ENCODE assay signal across 6 cellular contexts in genomic region chr1:106047210-106047609, GRCh38.
"Had no signal": no experiment of that assay in that cellular context is flagged by ENCODE, and none has a peak within 500 bp of the region (broad histone marks: within the 10 kb centered on the region; RNA-seq: fewer than 3 reads in every experiment).

No MANE protein-coding gene starts in this region.

- H3K4me3 Mint-ChIP-seq: IgD-negative memory B cell had no signal

- H3K27me3 Mint-ChIP-seq: IgD-negative memory B cell had no signal

- H3K27ac ChIP-seq: HL-60 had no signal

- H3K4me1 Mint-ChIP-seq: IgD-negative memory B cell had no signal

- DNase-seq: IMR-90 had no signal

- H3K27ac Mint-ChIP-seq: IgD-negative memory B cell had no signal

- ATAC-seq: HepG2, K562 had no signal

- H3K4me3 ChIP-seq: K562 had no signal

- FAIRE-seq: HepG2, HTR-8/SVneo, K562 had no signal

- H3K36me3 Mint-ChIP-seq: IgD-negative memory B cell had no signal
